ENCODE assay signal across 8 cellular contexts in genomic region chr19:27793128-27793643, GRCh38.
DNase-seq lines count a peak whose midpoint lies in the region; ATAC-seq, FAIRE-seq and TF ChIP-seq lines count a peak whose summit lies in the region.

No MANE protein-coding gene starts in this region.

- peaks cover 2% of the 10 kb centered on the region for H3K9me1 ChIP-seq in keratinocyte (ENCODE audit: control insufficient read depth, extremely low read depth, insufficient read depth, low read length)

- H3K4me2 ChIP-seq in mammary epithelial cell (ENCODE audit: insufficient read depth, low read depth, low read length): peak overlapping the region; percentile 89
- peak overlapping the region; percentile 93 for H3K4me2 ChIP-seq in keratinocyte (ENCODE audit: control insufficient read depth, extremely low read depth, insufficient read depth, low read depth, low read length)

- CTCF ChIA-PET in mammary epithelial cell (lab: Charles Lee; ENCODE audit: low non-redundant PET): no interaction called here

- no peak for TF ChIP-seq CTCF in mammary epithelial cell (conservative IDR thresholded peaks at IDR 0.05 in 1 of 2, IDR thresholded peaks at IDR 0.05 in 1 of 2; ENCODE audit: extremely low read depth in 1 of 2, insufficient read depth in 1 of 2, low read depth in 1 of 2, low read length in 2 of 2)
- TF ChIP-seq CTCF in keratinocyte (optimal IDR thresholded peaks at IDR 0.05 in 1 of 3, IDR thresholded peaks at IDR 0.05 in 1 of 3, conservative IDR thresholded peaks at IDR 0.05 in 1 of 3; ENCODE audit: extremely low read depth in 1 of 3, insufficient read depth in 2 of 3, low read length in 3 of 3): no peak

- H3K4me3 ChIP-seq in mammary epithelial cell (replicated peaks in 1 of 3; ENCODE audit: insufficient read depth in 1 of 3, low read depth in 2 of 3, low read length in 3 of 3) (peak overlapping the region; percentile 75 to 82 (median 80)), keratinocyte (ENCODE audit: control insufficient read depth in 2 of 3, extremely low read depth in 1 of 3, insufficient read depth in 2 of 3, low read depth in 1 of 3, low read length in 3 of 3) (peak overlapping the region; percentile 79 to 99 (median 96))

- dilution Hi-C loops in mammary epithelial cell (cut with HindIII; ENCODE audit: low sequenced_read_pairs) (no loop called here), keratinocyte (cut with MboI; ENCODE audit: extremely low pct_ligation_motif_present, low sequenced_read_pairs) (no loop called here)

- H3K4me1 ChIP-seq in mammary epithelial cell (ENCODE audit: insufficient read depth, low read length): peaks cover 9% of the 10 kb centered on the region
- H3K4me1 ChIP-seq in keratinocyte (ENCODE audit: control insufficient read depth, extremely low read depth, insufficient read depth, low read length): peaks cover 16% of the 10 kb centered on the region

- intact Hi-C loops in mammary epithelial cell (cut with micrococcal nuclease): no loop called here

- BruUV-seq in mammary epithelial cell (replicated peaks; lab: Mats Ljungman, UMichigan): no TSS peak

- in situ Hi-C loops in mammary epithelial cell (cut with MboI; ENCODE audit: low sequenced_read_pairs in 2 of 2): no loop called here

- under 1% methylated on average over 11 of the region's 20 CpGs for WGBS in mammary epithelial cell (ENCODE audit: low coverage, missing lambda C conversion rate)

- H3K79me2 ChIP-seq in mammary epithelial cell (ENCODE audit: insufficient read depth, low read length): peaks cover 85% of the 10 kb centered on the region
- H3K79me2 ChIP-seq in keratinocyte (ENCODE audit: control insufficient read depth, insufficient read depth, low read length): peaks cover 70% of the 10 kb centered on the region

- peak overlapping the region; percentile 90 for H2AFZ ChIP-seq in mammary epithelial cell (ENCODE audit: low read depth, low read length)
- peak overlapping the region; percentile 99 for H2AFZ ChIP-seq in keratinocyte (ENCODE audit: control insufficient read depth, low read length)

- peak overlapping the region; percentile 75 for H3K27ac ChIP-seq in mammary epithelial cell (ENCODE audit: insufficient read depth, low read depth, low read length)
- H3K27ac ChIP-seq in keratinocyte (ENCODE audit: control insufficient read depth, insufficient read depth, low read length): peak overlapping the region; percentile 75

- H3K27me3 ChIP-seq in mammary epithelial cell (ENCODE audit: insufficient read depth, low read length) (no peaks in the 10 kb centered on the region), keratinocyte (ENCODE audit: control insufficient read depth, extremely low read depth, insufficient read depth, low read length) (no peaks in the 10 kb centered on the region)

- no peaks in the 10 kb centered on the region for H3K9me3 ChIP-seq in mammary epithelial cell (replicated peaks; ENCODE audit: insufficient read depth, low read length)
- H3K9me3 ChIP-seq in keratinocyte (ENCODE audit: control insufficient read depth, low read depth, low read length): no peaks in the 10 kb centered on the region

- DNase-seq in 8988T (peak; percentile 31), GM18507 (ENCODE audit: extremely low spot score, insufficient read length, low read depth) (peak; percentile 25), NCI-H1694 treated with DMSO at 0.1 percent for 48 hours (lab: John Stamatoyannopoulos, UW) (peak; percentile 86), T-helper 9 cell (peak; percentile 48), mammary epithelial cell (peak; percentile 90), keratinocyte (ENCODE audit: low read depth, low spot score) (peak; percentile 77)
- peak; percentile 77 for DNase-seq in stimulated activated CD4-positive, alpha-beta T cell treated with anti-CD3 and anti-CD28 coated beads, Interleukin-2, amount 100 ng/mL, for 24 hours

- H3K9ac ChIP-seq in mammary epithelial cell (ENCODE audit: insufficient read depth, low read length) (peak overlapping the region; percentile 88), keratinocyte (ENCODE audit: control insufficient read depth, extremely low read depth, insufficient read depth, low read length) (peak overlapping the region; percentile 87)

- H4K20me1 ChIP-seq in mammary epithelial cell (ENCODE audit: insufficient read depth, low read length) (peaks cover 3% of the 10 kb centered on the region), keratinocyte (ENCODE audit: control insufficient read depth, extremely low read depth, insufficient read depth, low read length) (peaks cover 14% of the 10 kb centered on the region)

- no peak for FAIRE-seq in GM18507 (lab: Jason Lieb, UNC)
- peak; percentile 49 for FAIRE-seq in keratinocyte (lab: Jason Lieb, UNC)

- peaks cover 5% of the 10 kb centered on the region for H3K36me3 ChIP-seq in mammary epithelial cell (ENCODE audit: insufficient read depth, low read length)
- H3K36me3 ChIP-seq in keratinocyte (ENCODE audit: control insufficient read depth in 2 of 2, extremely low read depth in 1 of 2, insufficient read depth in 2 of 2, low read length in 2 of 2): peaks cover 0 to 10% of the 10 kb centered on the region in 2 experiments

- peak; percentile 62 for ATAC-seq in HG02970 (IDR thresholded peaks at IDR 0.05; ENCODE audit: low FRiP score, unreplicated experiment)

Comparison
In these comparisons a context has a peak if more than half of its experiments do, and no peak if none do; other contexts are left out.
1. Peak in every context shown above with its lines: DNase-seq, ATAC-seq, H3K4me3 ChIP-seq and H3K27ac ChIP-seq.
2. DNase-seq: peak in every context shown above with its lines; median percentile 90 in mammary epithelial cell; 86 in NCI-H1694 treated with DMSO at 0.1 percent for 48 hours; 77 in keratinocyte; 77 in stimulated activated CD4-positive, alpha-beta T cell treated with anti-CD3 and anti-CD28 coated beads, Interleukin-2, amount 100 ng/mL, for 24 hours; 48 in T-helper 9 cell; 31 in 8988T; 25 in GM18507.